11 cellular contexts compared by ENCODE assay signal in the genomic region with DNA sequence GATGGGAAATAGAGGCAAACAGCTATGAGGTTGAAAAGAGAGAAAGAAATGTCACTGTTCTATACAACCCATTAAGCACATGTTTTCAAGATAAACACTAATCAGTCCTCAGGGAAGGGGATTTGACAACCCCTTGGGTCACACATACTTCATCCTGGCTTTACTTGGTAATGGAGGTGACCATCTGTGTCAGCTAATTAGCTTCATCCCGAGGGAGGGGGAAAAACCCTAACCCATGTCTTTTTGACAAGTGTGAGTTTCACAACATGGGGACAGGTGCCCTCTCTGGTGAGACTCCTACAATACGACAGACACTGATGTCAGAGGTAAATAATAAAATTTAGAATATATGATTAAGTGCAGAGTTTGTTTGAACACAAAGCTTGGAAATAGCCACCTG. TPM values are rescaled to one million over a fixed set of nuclear protein-coding genes. Genes with fewer than 3 reads are reported as not detected.
DNase-seq lines count a peak whose midpoint lies in the region; ATAC-seq and TF ChIP-seq lines count a peak whose summit lies in the region.
"Had no signal": no experiment of that assay in that cellular context is flagged by ENCODE, and none has a peak within 500 bp of the region (broad histone marks: within the 10 kb centered on the region; RNA-seq: fewer than 3 reads in every experiment).

No MANE protein-coding gene starts in this region.

- peaks cover 2% of the 10 kb centered on the region for H3K36me3 Mint-ChIP-seq in activated naive CD4-positive, alpha-beta T cell treated with anti-CD3 and anti-CD28 coated beads, Interleukin-2, amount 50 U/mL, for 24 hours

- H3K27ac ChIP-seq in OCI-LY3 (ENCODE audit: low read length) (no peak overlapping the region), epithelial cell of prostate (peak overlapping the region; percentile 96), tibial artery (peak overlapping the region; percentile 91 to 92), left lung (no peak overlapping the region)

- H3K4me3 Mint-ChIP-seq in activated naive CD4-positive, alpha-beta T cell treated with anti-CD3 and anti-CD28 coated beads, Interleukin-2, amount 50 U/mL, for 24 hours = peak overlapping the region; percentile 92

- H3K4me3 ChIP-seq in OCI-LY3 (ENCODE audit: low read length) = no peak overlapping the region
- no peak overlapping the region for H3K4me3 ChIP-seq in tibial artery
- no peak overlapping the region for H3K4me3 ChIP-seq in left lung
- H3K4me3 ChIP-seq: HAP-1 had no signal

- peak overlapping the region; percentile 6; the same call in 1 of the 2 replicates for H3K4me2 ChIP-seq in OCI-LY3 (ENCODE audit: low read length)

- TF ChIP-seq CTCF in OCI-LY3 (IDR thresholded peaks at IDR 0.05; ENCODE audit: low read depth, low read length) (no peak), tibial artery (IDR thresholded peaks at IDR 0.05) (no peak), left lung (IDR thresholded peaks at IDR 0.05) (no peak)

- H3K27me3 ChIP-seq in OCI-LY3 (ENCODE audit: low read depth, low read length) (no peaks in the 10 kb centered on the region), tibial artery (no peaks in the 10 kb centered on the region), left lung (no peaks in the 10 kb centered on the region)
- H3K27me3 ChIP-seq: right atrium auricular region had no signal

- H3K36me3 ChIP-seq in OCI-LY3 (replicated peaks; ENCODE audit: low read depth, low read length) (no peaks in the 10 kb centered on the region), tibial artery (no peaks in the 10 kb centered on the region), left lung (no peaks in the 10 kb centered on the region)
- H3K36me3 ChIP-seq: HAP-1, right atrium auricular region had no signal

- no peak for DNase-seq in activated naive CD4-positive, alpha-beta T cell (lab: John Stamatoyannopoulos, UW)
- DNase-seq in epithelial cell of prostate (ENCODE audit: low read depth, low spot score) (no peak), tibial artery (no peak), left lung (no peak), 8988T (no peak)
- DNase-seq: activated CD4-positive, alpha-beta T cell treated with anti-CD3 and anti-CD28 coated beads, Interleukin-2, amount 50 U/mL, for 48 hours had no signal

- peaks cover 13% of the 10 kb centered on the region for H3K79me2 ChIP-seq in OCI-LY3 (ENCODE audit: low read length)

- no peaks in the 10 kb centered on the region for H4K20me1 ChIP-seq in OCI-LY3 (ENCODE audit: insufficient read depth, low read length)

- H3K4me1 ChIP-seq in OCI-LY3 (ENCODE audit: low read length) = peaks cover 33% of the 10 kb centered on the region
- H3K4me1 ChIP-seq in tibial artery = peaks cover 0 to 26% (median 12%) of the 10 kb centered on the region in 4 donors
- peaks cover 3 to 20% of the 10 kb centered on the region in 2 donors for H3K4me1 ChIP-seq in left lung
- H3K4me1 ChIP-seq: HAP-1 had no signal

- intact Hi-C loops in tibial artery (cut with DNase I; ENCODE audit: low total_unique reads) (loop anchor here (5.0 kb wide), 1 partner anchor 49 kb away; no protein-coding TSS in a partner anchor), left lung (cut with DNase I) (no loop called here)

- peaks cover 36% of the 10 kb centered on the region for H3K4me1 Mint-ChIP-seq in activated naive CD4-positive, alpha-beta T cell treated with anti-CD3 and anti-CD28 coated beads, Interleukin-2, amount 50 U/mL, for 24 hours

- no peak for ATAC-seq in left lung
- ATAC-seq in HG02938 (IDR thresholded peaks at IDR 0.05; ENCODE audit: unreplicated experiment) = no peak

- no peak overlapping the region for H2AFZ ChIP-seq in OCI-LY3 (ENCODE audit: low read depth, low read length)

- H3K27ac Mint-ChIP-seq in activated naive CD4-positive, alpha-beta T cell treated with anti-CD3 and anti-CD28 coated beads, Interleukin-2, amount 50 U/mL, for 24 hours = no peak overlapping the region

- H3K9ac ChIP-seq in OCI-LY3 (ENCODE audit: low read length) = no peak overlapping the region

- H3K27me3 Mint-ChIP-seq in activated naive CD4-positive, alpha-beta T cell treated with anti-CD3 and anti-CD28 coated beads, Interleukin-2, amount 50 U/mL, for 24 hours = no peaks in the 10 kb centered on the region

- H3K9me3 ChIP-seq in OCI-LY3 (ENCODE audit: insufficient read depth, low read length) = no peaks in the 10 kb centered on the region; the same call in 1 of the 2 replicates
- no peaks in the 10 kb centered on the region for H3K9me3 ChIP-seq in tibial artery
- no peaks in the 10 kb centered on the region for H3K9me3 ChIP-seq in left lung
- H3K9me3 ChIP-seq: right atrium auricular region had no signal

- no peaks in the 10 kb centered on the region for H3K9me3 Mint-ChIP-seq in activated naive CD4-positive, alpha-beta T cell treated with anti-CD3 and anti-CD28 coated beads, Interleukin-2, amount 50 U/mL, for 24 hours

RNA-seq across cellular contexts. Expression of a gene that starts 43.1 kb away (rescaled TPM):
- 10 to 100 TPM; 24.6 to 26.6 TPM for total RNA-seq in left lung

RNA-seq across cellular contexts. Expression of a gene that starts 53.6 kb away (rescaled TPM):
- 10 to 100 TPM; 44.0 to 44.1 TPM for total RNA-seq in left lung

Comparison
In these comparisons a context has a peak if more than half of its experiments do, and no peak if none do; other contexts are left out.
1. H3K27ac ChIP-seq: peak in epithelial cell of prostate (single experiment) and tibial artery (2 of 2); none in OCI-LY3 (single experiment) and left lung (0 of 2).